ENCODE assay signal across 2 cellular contexts in genomic region chr22:28283025-28283654, GRCh38.
TF ChIP-seq lines count a peak whose summit lies in the region.

No MANE protein-coding gene starts in this region.

TF ChIP-seq in IMR-90, 13 proteins besides CTCF, POLR2A, EP300 and RAD21:
- TF ChIP-seq ELK1 (IDR thresholded peaks at IDR 0.05; ENCODE audit: borderline replicate concordance, low read depth, low read length) (no peak), MAFK (IDR thresholded peaks at IDR 0.05; ENCODE audit: low read depth, low read length) (peak; percentile 16; the same call in 1 of the 2 replicates), CEBPB (IDR thresholded peaks at IDR 0.05; ENCODE audit: low read depth, low read length) (no peak), NFE2L2 (IDR thresholded peaks at IDR 0.05; ENCODE audit: low read depth, low read length) (no peak), SMC3 (IDR thresholded peaks at IDR 0.05; ENCODE audit: low read depth, low read length) (no peak), MAZ (IDR thresholded peaks at IDR 0.05; ENCODE audit: borderline replicate concordance, low read depth, low read length) (no peak)

TF ChIP-seq in HepG2, 621 proteins besides CTCF, POLR2A, EP300 and RAD21:
- no peak for TF ChIP-seq SMAD1 (CRISPR knock-in tag; IDR thresholded peaks at IDR 0.05; ENCODE audit: borderline replicate concordance, low read depth)
- TF ChIP-seq CREB1 (IDR thresholded peaks at IDR 0.05) = 0 out of 2 replicates have a peak, but pooled peaks have one; percentile 5
- TF ChIP-seq CREB1 (CRISPR knock-in tag; IDR thresholded peaks at IDR 0.05) = no peak
- TF ChIP-seq ATF7 (IDR thresholded peaks at IDR 0.05) = peak; percentile 81
- no peak for TF ChIP-seq ATF7 (CRISPR knock-in tag; IDR thresholded peaks at IDR 0.05)
- no peak for TF ChIP-seq BRF2 (CRISPR knock-in tag; IDR thresholded peaks at IDR 0.05)
- TF ChIP-seq SALL1 (CRISPR knock-in tag; IDR thresholded peaks at IDR 0.05) = no peak
TF ChIP-seq in HepG2: peak in this region for 2.
